1 cellular context compared by ENCODE assay signal in genomic region chr18:51007787-51008134, GRCh38.
TF ChIP-seq lines count a peak whose summit lies in the region.

No MANE protein-coding gene starts in this region.

TF ChIP-seq in HepG2, 621 proteins besides CTCF, POLR2A, EP300 and RAD21:
- TF ChIP-seq HOXA9 (CRISPR knock-in tag; IDR thresholded peaks at IDR 0.05; ENCODE audit: borderline replicate concordance) = no peak
- no peak for TF ChIP-seq EED (CRISPR knock-in tag; IDR thresholded peaks at IDR 0.05)
- no peak for TF ChIP-seq ZNF709 (CRISPR knock-in tag; IDR thresholded peaks at IDR 0.05)
- no peak for TF ChIP-seq SP1 (IDR thresholded peaks at IDR 0.05)
- no peak for TF ChIP-seq SP1 (CRISPR knock-in tag; IDR thresholded peaks at IDR 0.05)
- TF ChIP-seq ZHX1 (CRISPR knock-in tag; IDR thresholded peaks at IDR 0.05; ENCODE audit: low read depth) = no peak
- no peak for TF ChIP-seq ZNF282 (IDR thresholded peaks at IDR 0.05; ENCODE audit: partially characterized antibody)
- TF ChIP-seq ZNF124 (CRISPR knock-in tag; IDR thresholded peaks at IDR 0.05) = no peak
- no peak for TF ChIP-seq ISX (CRISPR knock-in tag; conservative IDR thresholded peaks at IDR 0.05)
- TF ChIP-seq ZNF607 (CRISPR knock-in tag; IDR thresholded peaks at IDR 0.05; ENCODE audit: borderline replicate concordance) = no peak
- TF ChIP-seq RARA (CRISPR knock-in tag; IDR thresholded peaks at IDR 0.05) = no peak
- no peak for TF ChIP-seq ONECUT2 (CRISPR knock-in tag; IDR thresholded peaks at IDR 0.05)
- TF ChIP-seq GFI1 (CRISPR knock-in tag; IDR thresholded peaks at IDR 0.05; ENCODE audit: borderline replicate concordance) = no peak
- TF ChIP-seq MIER3 (CRISPR knock-in tag; IDR thresholded peaks at IDR 0.05; ENCODE audit: borderline replicate concordance) = no peak
- no peak for TF ChIP-seq ZNF343 (CRISPR knock-in tag; IDR thresholded peaks at IDR 0.05)
- TF ChIP-seq ZNF646 (CRISPR knock-in tag; IDR thresholded peaks at IDR 0.05) = no peak
- no peak for TF ChIP-seq ZNF362 (CRISPR knock-in tag; IDR thresholded peaks at IDR 0.05; ENCODE audit: borderline replicate concordance)
- TF ChIP-seq MTF2 (CRISPR knock-in tag; IDR thresholded peaks at IDR 0.05; ENCODE audit: borderline replicate concordance) = no peak
